Comparison of ENCODE assay signal across 8 cellular contexts in genomic region chr1:204507317-204508105, GRCh38. TPM values are rescaled to one million over a fixed set of nuclear protein-coding genes. Genes with fewer than 3 reads are reported as not detected.
DNase-seq lines count a peak whose midpoint lies in the region; ATAC-seq, FAIRE-seq and TF ChIP-seq lines count a peak whose summit lies in the region.

No MANE protein-coding gene starts in this region.

- H3K36me3 ChIP-seq in BLaER1 treated with 17β-estradiol and CSF1 and Interleukin-3, amounts not matched to agents 10 nM and 100 nM = no peaks in the 10 kb centered on the region
- H3K36me3 ChIP-seq in ectodermal cell (ENCODE audit: control insufficient read depth, insufficient read depth, low read length) (no peaks in the 10 kb centered on the region), tibial artery (no peaks in the 10 kb centered on the region)

- H4K20me1 ChIP-seq in BLaER1 treated with 17β-estradiol and CSF1 and Interleukin-3, amounts not matched to agents 10 nM and 100 nM = no peaks in the 10 kb centered on the region

- H3K27ac ChIP-seq in BLaER1 treated with 17β-estradiol and CSF1 and Interleukin-3, amounts not matched to agents 10 nM and 100 nM = peak overlapping the region; percentile 81 to 94 (median 89)
- H3K27ac ChIP-seq in ectodermal cell (ENCODE audit: insufficient read depth, low read depth, low read length, poor library complexity, severe bottlenecking) (peak overlapping the region; percentile 70), tibial artery (peak overlapping the region; percentile 87 to 93)

- 4 to 6% methylated on average over 21 of the region's 22 CpGs for WGBS in ectodermal cell, 2 experiments

- peak overlapping the region; percentile 76 to 85 (median 83) for H3K9ac ChIP-seq in BLaER1 treated with 17β-estradiol and CSF1 and Interleukin-3, amounts not matched to agents 10 nM and 100 nM

- peak overlapping the region; percentile 72 to 91 (median 82) for H3K4me2 ChIP-seq in BLaER1 treated with 17β-estradiol and CSF1 and Interleukin-3, amounts not matched to agents 10 nM and 100 nM

- intact Hi-C loops in tibial artery (cut with DNase I; ENCODE audit: low total_unique reads) = no loop called here

- H3K4me1 Mint-ChIP-seq in memory B cell = peaks cover 24% of the 10 kb centered on the region

- H3K36me3 Mint-ChIP-seq in memory B cell = peaks cover 2% of the 10 kb centered on the region

- DNase-seq in GM19239 (ENCODE audit: insufficient read length, low spot score) (no peak), LoVo (ENCODE audit: low spot score) (peak; percentile 71), SK-N-DZ (ENCODE audit: low spot score) (peak; percentile 86), memory B cell (ENCODE audit: low spot score in 2 of 2) (no peak), tibial artery (no peak)

- H3K4me3 ChIP-seq in BLaER1 treated with 17β-estradiol and CSF1 and Interleukin-3, amounts not matched to agents 10 nM and 100 nM = peak overlapping the region; percentile 51 to 72 (median 64)
- H3K4me3 ChIP-seq in ectodermal cell (ENCODE audit: insufficient read depth, low read depth, low read length) (peak overlapping the region; percentile 53), tibial artery (peak overlapping the region; percentile 53 to 60)

- H3K27ac Mint-ChIP-seq in memory B cell = peak overlapping the region; percentile 100

- TF ChIP-seq CTCF in tibial artery (IDR thresholded peaks at IDR 0.05) = peak in 1 of 2 experiments; percentile 10

- FAIRE-seq in GM19239 (lab: Jason Lieb, UNC) = peak; percentile 44

- peak overlapping the region; percentile 83 for H3K4me3 Mint-ChIP-seq in memory B cell

- no peaks in the 10 kb centered on the region for H3K9me3 Mint-ChIP-seq in memory B cell

- no peaks in the 10 kb centered on the region for H3K27me3 ChIP-seq in BLaER1 treated with 17β-estradiol and CSF1 and Interleukin-3, amounts not matched to agents 10 nM and 100 nM
- H3K27me3 ChIP-seq in ectodermal cell (ENCODE audit: control insufficient read depth, insufficient read depth, low read length, poor library complexity, severe bottlenecking) = no peaks in the 10 kb centered on the region
- H3K27me3 ChIP-seq in tibial artery = no peaks in the 10 kb centered on the region

- H3K9me3 ChIP-seq in BLaER1 treated with 17β-estradiol and CSF1 and Interleukin-3, amounts not matched to agents 10 nM and 100 nM (replicated peaks in 1 of 11) = peaks cover 0 to 27% (median 9%) of the 10 kb centered on the region in 11 experiments; a peak in 14 of 22 replicates
- no peaks in the 10 kb centered on the region for H3K9me3 ChIP-seq in ectodermal cell (ENCODE audit: control insufficient read depth, low read length)
- H3K9me3 ChIP-seq in tibial artery = no peaks in the 10 kb centered on the region

- no peaks in the 10 kb centered on the region for H3K27me3 Mint-ChIP-seq in memory B cell

- peak; percentile 9 for ATAC-seq in memory B cell (ENCODE audit: low read depth)
- ATAC-seq in GM19023 (IDR thresholded peaks at IDR 0.05; ENCODE audit: unreplicated experiment) = no peak

- H3K4me1 ChIP-seq in BLaER1 treated with 17β-estradiol and CSF1 and Interleukin-3, amounts not matched to agents 10 nM and 100 nM = peaks cover 64 to 86% (median 73%) of the 10 kb centered on the region in 10 experiments
- H3K4me1 ChIP-seq in ectodermal cell (ENCODE audit: control insufficient read depth, insufficient read depth, low read length) (no peaks in the 10 kb centered on the region), tibial artery (peaks cover 0 to 15% (median 1%) of the 10 kb centered on the region in 4 donors)

RNA-seq across cellular contexts. Expression of gene MDM4, which starts 8.7 kb away (rescaled TPM):
- 26.3 and 28.1 TPM in 2 replicates for polyA plus RNA-seq in SK-N-DZ (2014; cell fraction: cytosol; rRNA removed)
- 69.6 and 119 TPM in 2 replicates for polyA plus RNA-seq in SK-N-DZ (2014; cell fraction: nucleus; rRNA removed)
- 30.4 TPM for polyA plus RNA-seq in ectodermal cell (2013, experiment 1 of 4)
- 36.2 TPM for polyA plus RNA-seq in ectodermal cell (2013, experiment 2 of 4)
- polyA plus RNA-seq in ectodermal cell (2013, experiment 3 of 4) = 18.6 TPM
- 21.0 TPM for polyA plus RNA-seq in ectodermal cell (2013, experiment 4 of 4)

RNA-seq across cellular contexts. Expression of gene PIK3C2B, which starts 12.9 kb away (rescaled TPM):
- 6.3 and 8.5 TPM in 2 replicates for polyA plus RNA-seq in SK-N-DZ (2014; cell fraction: cytosol; rRNA removed)
- polyA plus RNA-seq in SK-N-DZ (2014; cell fraction: nucleus; rRNA removed) = 4.8 and 12.2 TPM in 2 replicates
- 55.0 TPM for polyA plus RNA-seq in ectodermal cell (2013, experiment 1 of 4)
- polyA plus RNA-seq in ectodermal cell (2013, experiment 2 of 4) = 49.3 TPM
- polyA plus RNA-seq in ectodermal cell (2013, experiment 3 of 4) = 39.7 TPM
- polyA plus RNA-seq in ectodermal cell (2013, experiment 4 of 4) = 49.0 TPM

Comparison
In these comparisons a context has a peak if more than half of its experiments do, and no peak if none do; other contexts are left out.
1. DNase-seq: peak in LoVo (single experiment) and SK-N-DZ (single experiment); none in GM19239 (single experiment), memory B cell (0 of 2) and tibial artery (0 of 2).
2. Peak in every context shown above with its lines, with median percentiles within 50 percentile points of each other: H3K27ac ChIP-seq and H3K4me3 ChIP-seq.